8 cellular contexts compared by ENCODE assay signal in the genomic region with DNA sequence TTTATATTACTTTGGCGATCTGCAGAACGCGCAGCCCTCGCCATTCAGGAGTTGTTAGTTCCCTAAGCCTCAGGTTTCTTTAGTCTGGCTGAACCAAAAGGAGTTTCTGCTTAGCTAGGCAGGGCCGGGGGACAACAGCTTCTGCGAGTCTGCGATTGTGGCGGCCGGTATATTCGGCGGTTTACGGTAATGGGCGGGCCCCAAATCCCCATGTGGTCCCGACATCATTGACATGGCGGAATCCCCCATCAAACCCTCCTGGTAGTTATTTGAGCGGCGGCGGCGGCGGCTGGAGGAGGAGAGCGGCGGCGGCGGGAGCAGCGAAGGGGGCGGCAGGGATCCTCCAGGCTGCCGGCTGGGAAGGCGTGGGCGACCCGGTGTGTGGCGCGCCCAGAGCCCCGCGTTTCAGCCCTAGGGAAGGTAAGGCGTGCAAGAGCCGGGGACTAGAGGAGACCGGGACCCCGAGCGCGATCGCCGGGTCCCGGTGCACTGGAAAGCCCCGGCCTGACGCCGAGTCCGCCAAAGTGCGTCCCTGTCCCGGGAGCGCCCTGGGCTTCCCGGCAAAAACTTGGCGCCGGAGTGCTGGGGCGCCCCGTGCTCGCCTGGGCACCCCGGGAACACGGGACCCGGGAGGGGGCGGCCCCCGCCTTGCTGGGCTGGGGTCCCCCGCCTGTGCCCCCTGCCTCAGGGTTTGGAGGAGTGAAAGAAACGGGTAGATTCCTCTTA. TPM values are rescaled to one million over a fixed set of nuclear protein-coding genes. Genes with fewer than 3 reads are reported as not detected.
A peak's percentile ranks its signal among the peaks of the same experiment; 100 is the strongest.
DNase-seq lines count a peak whose midpoint lies in the region; ATAC-seq and TF ChIP-seq lines count a peak whose summit lies in the region.

A gene (plus strand): TSS at position 227 of the 726 bp plus-strand sequence. CDS start 72,902 bp downstream, outside the sequence.

- intact Hi-C loops in dorsolateral prefrontal cortex (cut with DNase I) (loop anchor here (2.0 to 10.0 kb wide), 5 partner anchors 98 to 303 kb away; no protein-coding TSS in a partner anchor), lower leg skin (cut with DNase I; ENCODE audit: low total_unique reads) (no loop called here)

- 0 to 1% methylated on average over 36 to 57 of the region's 63 CpGs for WGBS in lower leg skin, 2 donors

- H3K4me3 ChIP-seq in dorsolateral prefrontal cortex (peak within 1 kb of the TSS; percentile 63 to 99 (median 93)), lower leg skin (ENCODE audit: low read depth, poor library complexity, severe bottlenecking) (peak within 1 kb of the TSS; percentile 85)

- DNase-seq in NCI-H82 (lab: John Stamatoyannopoulos, UW) (peak; percentile 98), dorsolateral prefrontal cortex (peak; percentile 92 to 98 (median 96)), lower leg skin (ENCODE audit: low spot score in 2 of 2) (peak; percentile 95 to 98)
- peak; percentile 93 to 95 for DNase-seq in activated CD4-positive, alpha-beta T cell treated with anti-CD3 and anti-CD28 coated beads, Interleukin-2, amount 50 U/mL, for 48 hours
- peak; percentile 85 to 86 for DNase-seq in stimulated activated CD4-positive, alpha-beta T cell treated with anti-CD3 and anti-CD28 coated beads, Interleukin-4, amount 100 ng/mL, for 48 hours (ENCODE audit: low read depth in 2 of 2)

- H3K27ac ChIP-seq in C4-2B (peak within 1 kb of the TSS; percentile 99), dorsolateral prefrontal cortex (peak within 1 kb of the TSS in 58 of 59 donors; percentile 62 to 98 (median 90))

- TF ChIP-seq CTCF in C4-2B (conservative IDR thresholded peaks at IDR 0.05) (no peak), dorsolateral prefrontal cortex (IDR thresholded peaks at IDR 0.05 in 54 of 56, conservative IDR thresholded peaks at IDR 0.05 in 2 of 56; ENCODE audit: low read depth in 1 of 56, partially characterized antibody in 56 of 56) (peak in 15 of 56 donors; percentile 5 to 38 (median 18)), lower leg skin (IDR thresholded peaks at IDR 0.05) (no peak)

- ATAC-seq in GM19395 (IDR thresholded peaks at IDR 0.05; ENCODE audit: unreplicated experiment): peak; percentile 77
- peak; percentile 73 for ATAC-seq in HG03571 (IDR thresholded peaks at IDR 0.05; ENCODE audit: unreplicated experiment)

- TF ChIP-seq POLR2A in lower leg skin (IDR thresholded peaks at IDR 0.05): peak in 1 of 2 donors; percentile 52

- no peaks in the 10 kb centered on the region for H3K27me3 ChIP-seq in dorsolateral prefrontal cortex

RNA-seq across cellular contexts. Expression of the gene that starts here (rescaled TPM):
- total RNA-seq in dorsolateral prefrontal cortex: 10 to 100 TPM; 19.4 to 85.0 (median 36.2) TPM
- 10 to 100 TPM; 22.9 to 39.3 (median 23.2) TPM for total RNA-seq in lower leg skin

Comparison
In these comparisons a context has a peak if more than half of its experiments do, and no peak if none do; other contexts are left out.
1. Peak in every context shown above with its lines: DNase-seq, ATAC-seq, H3K4me3 ChIP-seq and H3K27ac ChIP-seq.